Comparison of ENCODE assay signal across 8 cellular contexts in the genomic region with DNA sequence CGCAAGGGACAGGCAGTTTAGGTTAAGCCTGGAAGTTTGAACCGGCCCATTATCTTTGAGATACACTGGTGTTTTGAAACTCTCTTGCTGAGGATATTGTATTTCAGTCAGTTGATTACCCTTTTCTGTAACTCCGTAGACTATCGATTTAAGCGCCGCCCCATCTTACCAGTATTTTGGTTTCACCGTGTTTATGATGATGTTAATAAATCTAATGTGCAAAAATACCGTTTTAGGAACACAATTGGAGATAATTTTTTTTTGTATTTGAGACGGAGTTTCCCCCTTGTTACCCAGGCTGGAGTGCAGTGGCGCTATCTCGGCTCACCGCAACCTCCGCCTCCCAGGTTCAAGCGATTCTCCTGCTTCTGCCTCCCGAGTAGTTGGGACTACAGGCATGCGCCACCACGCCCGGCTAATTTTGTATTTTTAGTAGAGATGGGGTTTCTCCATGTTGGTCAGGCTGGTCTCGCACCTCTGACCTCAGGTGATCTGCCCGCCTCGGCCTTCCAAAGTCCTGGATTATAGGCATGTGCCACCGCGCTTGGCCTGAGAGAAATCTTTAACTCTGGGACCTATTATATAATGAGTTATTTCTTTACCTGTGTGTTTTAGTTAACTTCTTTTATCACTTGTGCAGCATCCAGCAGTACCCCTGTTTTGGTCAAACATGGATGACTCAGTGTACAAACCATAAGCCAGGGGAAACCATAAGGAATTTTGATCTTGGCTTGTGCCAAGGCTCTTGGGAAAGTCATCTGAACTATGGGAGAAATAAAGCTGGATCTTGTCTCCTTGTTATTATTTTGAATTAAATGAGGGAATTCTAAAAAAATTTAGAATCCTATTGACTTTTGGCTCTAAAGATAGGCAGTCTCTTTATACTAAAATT. TPM values are rescaled to one million over a fixed set of nuclear protein-coding genes. Genes with fewer than 3 reads are reported as not detected.
A peak's percentile ranks its signal among the peaks of the same experiment; 100 is the strongest.
DNase-seq lines count a peak whose midpoint lies in the region; ATAC-seq and TF ChIP-seq lines count a peak whose summit lies in the region.

No MANE protein-coding gene starts in this region.

- intact Hi-C loops in sigmoid colon (cut with DNase I): loop anchor here (5.0 to 10.0 kb wide), 6 partner anchors 39 to 386 kb away; a partner anchor contains a TSS

- no peak for DNase-seq in activated naive CD4-positive, alpha-beta T cell treated with anti-CD3 and anti-CD28 coated beads, Interleukin-2, amount 50 U/mL, for 16 hours
- DNase-seq in WERI-Rb-1 (no peak), foreskin keratinocyte (peak in 1 of 2 donors; percentile 29), sigmoid colon (no peak), SKM-1 (lab: John Stamatoyannopoulos, UW; ENCODE audit: unreplicated experiment) (no peak), hypothalamus (lab: John Stamatoyannopoulos, UW) (no peak), NCI-H2029 treated with DMSO at 0.1 percent for 48 hours (lab: John Stamatoyannopoulos, UW) (no peak)

- H3K4me1 ChIP-seq in foreskin keratinocyte (peaks cover 20% of the 10 kb centered on the region), sigmoid colon (peaks cover 0 to 49% (median 40%) of the 10 kb centered on the region in 4 donors)

- no peaks in the 10 kb centered on the region for H3K9me3 Mint-ChIP-seq in activated naive CD4-positive, alpha-beta T cell treated with anti-CD3 and anti-CD28 coated beads, Interleukin-2, amount 50 U/mL, for 24 hours

- ATAC-seq in foreskin keratinocyte: no peak

- no peak for TF ChIP-seq POLR2A in sigmoid colon (IDR thresholded peaks at IDR 0.05)

- TF ChIP-seq CTCF in WERI-Rb-1 (IDR thresholded peaks at IDR 0.05; ENCODE audit: low read depth, low read length): no peak
- TF ChIP-seq CTCF in foreskin keratinocyte (conservative IDR thresholded peaks at IDR 0.05): no peak
- TF ChIP-seq CTCF in sigmoid colon (IDR thresholded peaks at IDR 0.05): no peak

- no peaks in the 10 kb centered on the region for H3K36me3 Mint-ChIP-seq in activated naive CD4-positive, alpha-beta T cell treated with anti-CD3 and anti-CD28 coated beads, Interleukin-2, amount 50 U/mL, for 24 hours

- H3K4me3 ChIP-seq in WERI-Rb-1 (ENCODE audit: low read depth, low read length): peak overlapping the region; percentile 98
- peak overlapping the region; percentile 72 to 94 (median 87) for H3K4me3 ChIP-seq in sigmoid colon

- WGBS in sigmoid colon, 2 donors: 13 to 22% methylated on average over 23 of the region's 23 CpGs

- peak overlapping the region; percentile 95 for H3K4me3 Mint-ChIP-seq in activated naive CD4-positive, alpha-beta T cell treated with anti-CD3 and anti-CD28 coated beads, Interleukin-2, amount 50 U/mL, for 24 hours

- H3K27ac ChIP-seq in WERI-Rb-1 (peak overlapping the region; percentile 85), foreskin keratinocyte (peak overlapping the region; percentile 88), sigmoid colon (peak overlapping the region; percentile 93 to 100 (median 96))

- H3K27ac Mint-ChIP-seq in activated naive CD4-positive, alpha-beta T cell treated with anti-CD3 and anti-CD28 coated beads, Interleukin-2, amount 50 U/mL, for 24 hours: peak overlapping the region; percentile 99

- H3K9me3 ChIP-seq in WERI-Rb-1 (ENCODE audit: severe bottlenecking): no peaks in the 10 kb centered on the region
- no peaks in the 10 kb centered on the region for H3K9me3 ChIP-seq in sigmoid colon

- H3K27me3 Mint-ChIP-seq in activated naive CD4-positive, alpha-beta T cell treated with anti-CD3 and anti-CD28 coated beads, Interleukin-2, amount 50 U/mL, for 24 hours: no peaks in the 10 kb centered on the region

- H3K36me3 ChIP-seq in WERI-Rb-1: peaks cover 17% of the 10 kb centered on the region
- peaks cover 0 to 5% (median under 1%) of the 10 kb centered on the region in 4 donors for H3K36me3 ChIP-seq in sigmoid colon

- H3K27me3 ChIP-seq in WERI-Rb-1 (ENCODE audit: insufficient read depth, low read depth, severe bottlenecking) (no peaks in the 10 kb centered on the region), foreskin keratinocyte (no peaks in the 10 kb centered on the region), sigmoid colon (no peaks in the 10 kb centered on the region)

- H3K4me1 Mint-ChIP-seq in activated naive CD4-positive, alpha-beta T cell treated with anti-CD3 and anti-CD28 coated beads, Interleukin-2, amount 50 U/mL, for 24 hours: peaks cover 40% of the 10 kb centered on the region

- TF ChIP-seq EP300 in sigmoid colon (IDR thresholded peaks at IDR 0.05): no peak

RNA-seq across cellular contexts. Expression of a gene that starts 23.7 kb away (rescaled TPM):
- total RNA-seq in foreskin keratinocyte: 11.5 and 12.5 TPM in 2 replicates
- 3.8 and 4.5 TPM in 2 replicates for polyA plus RNA-seq in foreskin keratinocyte
- total RNA-seq in sigmoid colon: 10 to 100 TPM; 38.0 to 49.0 (median 41.0) TPM
- 1 to 10 TPM; 6.7 to 9.6 (median 7.6) TPM for polyA plus RNA-seq in sigmoid colon
